35 cellular contexts compared by ENCODE assay signal in the genomic region with DNA sequence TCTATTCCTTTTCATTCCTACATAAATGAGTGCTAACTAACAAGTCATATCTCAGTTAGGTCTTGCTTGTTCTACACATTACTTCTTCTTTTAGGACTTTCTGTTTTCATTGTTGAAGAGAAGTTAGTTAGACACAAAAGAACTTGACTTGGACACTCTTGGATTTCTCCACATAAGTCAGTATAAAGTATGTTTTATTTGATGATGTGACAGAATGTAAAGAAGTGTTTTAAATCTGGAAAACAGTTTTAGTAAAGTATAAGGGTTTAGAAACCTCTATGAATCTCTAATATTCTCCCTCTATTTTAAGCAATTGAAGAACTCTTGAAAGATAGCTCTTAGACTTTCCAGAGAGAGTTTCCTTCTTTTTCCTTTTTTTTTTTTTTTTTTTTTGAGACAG.
"Had no signal": no experiment of that assay in that cellular context is flagged by ENCODE, and none has a peak within 500 bp of the region (broad histone marks: within the 10 kb centered on the region; RNA-seq: fewer than 3 reads in every experiment).

No MANE protein-coding gene starts in this region.

- H3K36me3 ChIP-seq: MG63 had no signal

- H3K27me3 ChIP-seq: MG63 had no signal

- H3K4me3 ChIP-seq: MG63 had no signal

- DNase-seq: Kasumi-1, MG63, MM.1S, NCI-H1048, NCI-H1092, NCI-H1092 treated with DMSO at 0.1 percent for 48 hours, NCI-H1105, NCI-H1105 treated with DMSO at 0.1 percent for 48 hours, NCI-H1417, NCI-H1417 treated with DMSO at 0.1 percent for 48 hours, NCI-H1436, NCI-H1436 treated with DMSO at 0.1 percent for 48 hours, NCI-H146, NCI-H1694, NCI-H1694 treated with DMSO at 0.1 percent for 48 hours, NCI-H187, NCI-H187 treated with DMSO at 0.1 percent for 48 hours, NCI-H1930, NCI-H2029, NCI-H2029 treated with DMSO at 0.1 percent for 48 hours, NCI-H2081, NCI-H2081 treated with DMSO at 0.1 percent for 48 hours, NCI-H2107, NCI-H2171, NCI-H2171 treated with DMSO at 0.1 percent for 48 hours, NCI-H2227 treated with DMSO at 0.1 percent for 48 hours, NCI-H226, NCI-H345, NCI-H446, NCI-H446 treated with DMSO at 0.1 percent for 48 hours, NCI-H510A, NCI-H510A treated with DMSO at 0.1 percent for 48 hours, NCI-H524, NCI-H524 treated with DMSO at 0.1 percent for 48 hours, NCI-H526 had no signal

- H3K9me3 ChIP-seq: MG63 had no signal
